Comparison of ENCODE assay signal across 1 cellular context in genomic region chr11:76664578-76665061, GRCh38.
TF ChIP-seq lines count a peak whose summit lies in the region.

No MANE protein-coding gene starts in this region.

TF ChIP-seq in GM12878, 131 proteins besides CTCF, POLR2A, EP300 and RAD21 (continued from another document):
- TF ChIP-seq, protein P1, sequence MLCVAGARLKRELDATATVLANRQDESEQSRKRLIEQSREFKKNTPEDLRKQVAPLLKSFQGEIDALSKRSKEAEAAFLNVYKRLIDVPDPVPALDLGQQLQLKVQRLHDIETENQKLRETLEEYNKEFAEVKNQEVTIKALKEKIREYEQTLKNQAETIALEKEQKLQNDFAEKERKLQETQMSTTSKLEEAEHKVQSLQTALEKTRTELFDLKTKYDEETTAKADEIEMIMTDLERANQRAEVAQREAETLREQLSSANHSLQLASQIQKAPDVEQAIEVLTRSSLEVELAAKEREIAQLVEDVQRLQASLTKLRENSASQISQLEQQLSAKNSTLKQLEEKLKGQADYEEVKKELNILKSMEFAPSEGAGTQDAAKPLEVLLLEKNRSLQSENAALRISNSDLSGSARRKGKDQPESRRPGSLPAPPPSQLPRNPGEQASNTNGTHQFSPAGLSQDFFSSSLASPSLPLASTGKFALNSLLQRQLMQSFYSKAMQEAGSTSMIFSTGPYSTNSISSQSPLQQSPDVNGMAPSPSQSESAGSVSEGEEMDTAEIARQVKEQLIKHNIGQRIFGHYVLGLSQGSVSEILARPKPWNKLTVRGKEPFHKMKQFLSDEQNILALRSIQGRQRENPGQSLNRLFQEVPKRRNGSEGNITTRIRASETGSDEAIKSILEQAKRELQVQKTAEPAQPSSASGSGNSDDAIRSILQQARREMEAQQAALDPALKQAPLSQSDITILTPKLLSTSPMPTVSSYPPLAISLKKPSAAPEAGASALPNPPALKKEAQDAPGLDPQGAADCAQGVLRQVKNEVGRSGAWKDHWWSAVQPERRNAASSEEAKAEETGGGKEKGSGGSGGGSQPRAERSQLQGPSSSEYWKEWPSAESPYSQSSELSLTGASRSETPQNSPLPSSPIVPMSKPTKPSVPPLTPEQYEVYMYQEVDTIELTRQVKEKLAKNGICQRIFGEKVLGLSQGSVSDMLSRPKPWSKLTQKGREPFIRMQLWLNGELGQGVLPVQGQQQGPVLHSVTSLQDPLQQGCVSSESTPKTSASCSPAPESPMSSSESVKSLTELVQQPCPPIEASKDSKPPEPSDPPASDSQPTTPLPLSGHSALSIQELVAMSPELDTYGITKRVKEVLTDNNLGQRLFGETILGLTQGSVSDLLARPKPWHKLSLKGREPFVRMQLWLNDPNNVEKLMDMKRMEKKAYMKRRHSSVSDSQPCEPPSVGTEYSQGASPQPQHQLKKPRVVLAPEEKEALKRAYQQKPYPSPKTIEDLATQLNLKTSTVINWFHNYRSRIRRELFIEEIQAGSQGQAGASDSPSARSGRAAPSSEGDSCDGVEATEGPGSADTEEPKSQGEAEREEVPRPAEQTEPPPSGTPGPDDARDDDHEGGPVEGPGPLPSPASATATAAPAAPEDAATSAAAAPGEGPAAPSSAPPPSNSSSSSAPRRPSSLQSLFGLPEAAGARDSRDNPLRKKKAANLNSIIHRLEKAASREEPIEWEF (IDR thresholded peaks at IDR 0.05; ENCODE audit: insufficient replicate concordance, low read depth, low read length) = no peak
- TF ChIP-seq IKZF2 (IDR thresholded peaks at IDR 0.05) (0 out of 4 replicates have a peak, but pooled peaks have one; percentile 12 to 25), CBX3 (IDR thresholded peaks at IDR 0.05; ENCODE audit: borderline replicate concordance, low read depth) (no peak), TCF12 (IDR thresholded peaks at IDR 0.05; ENCODE audit: low read depth, low read length) (0 out of 2 replicates have a peak, but pooled peaks have one; percentile 42), EED (IDR thresholded peaks at IDR 0.05; ENCODE audit: low read depth) (peak; percentile 69), TCF3 (IDR thresholded peaks at IDR 0.05; ENCODE audit: borderline replicate concordance, insufficient read depth, low read depth, low read length) (0 out of 2 replicates have a peak, but pooled peaks have one; percentile 23), ETV6 (conservative IDR thresholded peaks at IDR 0.05 in 1 of 2, IDR thresholded peaks at IDR 0.05 in 1 of 2; ENCODE audit: borderline replicate concordance in 1 of 2, low read depth in 1 of 2) (0 out of 4 replicates have a peak, but pooled peaks of 1 of the 2 experiments have one; percentile 30), MYB (IDR thresholded peaks at IDR 0.05; ENCODE audit: borderline replicate concordance, low read depth, low read length) (no peak)
- TF ChIP-seq, protein P2, sequence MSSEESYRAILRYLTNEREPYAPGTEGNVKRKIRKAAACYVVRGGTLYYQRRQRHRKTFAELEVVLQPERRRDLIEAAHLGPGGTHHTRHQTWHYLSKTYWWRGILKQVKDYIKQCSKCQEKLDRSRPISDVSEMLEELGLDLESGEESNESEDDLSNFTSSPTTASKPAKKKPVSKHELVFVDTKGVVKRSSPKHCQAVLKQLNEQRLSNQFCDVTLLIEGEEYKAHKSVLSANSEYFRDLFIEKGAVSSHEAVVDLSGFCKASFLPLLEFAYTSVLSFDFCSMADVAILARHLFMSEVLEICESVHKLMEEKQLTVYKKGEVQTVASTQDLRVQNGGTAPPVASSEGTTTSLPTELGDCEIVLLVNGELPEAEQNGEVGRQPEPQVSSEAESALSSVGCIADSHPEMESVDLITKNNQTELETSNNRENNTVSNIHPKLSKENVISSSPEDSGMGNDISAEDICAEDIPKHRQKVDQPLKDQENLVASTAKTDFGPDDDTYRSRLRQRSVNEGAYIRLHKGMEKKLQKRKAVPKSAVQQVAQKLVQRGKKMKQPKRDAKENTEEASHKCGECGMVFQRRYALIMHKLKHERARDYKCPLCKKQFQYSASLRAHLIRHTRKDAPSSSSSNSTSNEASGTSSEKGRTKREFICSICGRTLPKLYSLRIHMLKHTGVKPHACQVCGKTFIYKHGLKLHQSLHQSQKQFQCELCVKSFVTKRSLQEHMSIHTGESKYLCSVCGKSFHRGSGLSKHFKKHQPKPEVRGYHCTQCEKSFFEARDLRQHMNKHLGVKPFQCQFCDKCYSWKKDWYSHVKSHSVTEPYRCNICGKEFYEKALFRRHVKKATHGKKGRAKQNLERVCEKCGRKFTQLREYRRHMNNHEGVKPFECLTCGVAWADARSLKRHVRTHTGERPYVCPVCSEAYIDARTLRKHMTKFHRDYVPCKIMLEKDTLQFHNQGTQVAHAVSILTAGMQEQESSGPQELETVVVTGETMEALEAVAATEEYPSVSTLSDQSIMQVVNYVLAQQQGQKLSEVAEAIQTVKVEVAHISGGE (CRISPR knock-in tag; IDR thresholded peaks at IDR 0.05) = no peak
TF ChIP-seq in GM12878: peak in this region for 5.
